In the genomic region with DNA sequence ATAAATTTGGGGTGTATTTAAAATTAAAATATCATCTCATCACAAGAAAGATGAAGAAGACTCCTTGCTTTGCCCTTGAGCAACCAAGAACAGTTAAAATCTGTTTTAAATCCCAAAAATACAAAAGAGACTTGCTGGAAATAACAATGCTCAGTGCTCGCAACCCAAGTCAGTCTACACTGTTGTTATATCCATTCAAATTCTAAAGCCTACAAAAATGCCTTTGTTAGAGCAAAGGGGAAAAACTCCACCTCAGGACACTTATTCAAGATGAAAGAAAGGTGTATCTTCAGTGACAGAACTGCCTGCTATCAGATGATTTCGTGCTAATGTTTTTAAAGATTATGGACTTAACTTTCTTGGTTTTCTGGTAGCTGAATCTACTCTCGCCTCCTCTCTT, we compare ENCODE assay signal across 15 cellular contexts.
DNase-seq lines count a peak whose midpoint lies in the region; ATAC-seq and TF ChIP-seq lines count a peak whose summit lies in the region.
"Had no signal": no experiment of that assay in that cellular context is flagged by ENCODE, and none has a peak within 500 bp of the region (broad histone marks: within the 10 kb centered on the region; RNA-seq: fewer than 3 reads in every experiment).

No MANE protein-coding gene starts in this region.

- H3K9me2 ChIP-seq in GM23338 (ENCODE audit: insufficient read depth), result peaks cover 10% of the 10 kb centered on the region; the same call in 1 of the 2 replicates

- H3K27me3 Mint-ChIP-seq in GM23338 (ENCODE audit: insufficient read depth, low read depth, poor library complexity) (no peaks in the 10 kb centered on the region), WTC11 (ENCODE audit: low read depth) (no peaks in the 10 kb centered on the region)

- no peak overlapping the region for H3K27ac ChIP-seq in GM23338 (ENCODE audit: low read depth)

- H3K27me3 ChIP-seq in GM23338 (ENCODE audit: insufficient read depth), result no peaks in the 10 kb centered on the region

- ATAC-seq in GM23338, result peak; percentile 83
- ATAC-seq in WTC11, result peak; percentile 61
- ATAC-seq in HG02884 (IDR thresholded peaks at IDR 0.05; ENCODE audit: unreplicated experiment), result no peak
- ATAC-seq in GM18498 (IDR thresholded peaks at IDR 0.05; ENCODE audit: unreplicated experiment), result no peak

- CTCF ChIA-PET in WTC11 (lab: Charles Lee), result interaction anchor here (1.0 to 2.0 kb wide), 2 partner anchors 15 to 53 kb away, joined by 3 to 15 read pairs; no protein-coding TSS in a partner anchor

- POLR2A ChIA-PET in WTC11 (lab: Charles Lee), result no interaction called here

- H3K27ac Mint-ChIP-seq in GM23338 (no peak overlapping the region), WTC11 (no peak overlapping the region)
- H3K27ac Mint-ChIP-seq: CD4-positive, alpha-beta memory T cell; HFFc6 had no signal

- no peaks in the 10 kb centered on the region for H3K36me3 Mint-ChIP-seq in GM23338 (ENCODE audit: low read depth)
- H3K36me3 Mint-ChIP-seq in WTC11, result no peaks in the 10 kb centered on the region

- H3K4me1 Mint-ChIP-seq in GM23338 (peaks cover 28% of the 10 kb centered on the region), WTC11 (peaks cover 29% of the 10 kb centered on the region)
- H3K4me1 Mint-ChIP-seq: CD4-positive, alpha-beta memory T cell had no signal

- DNase-seq in GM23338 (ENCODE audit: low spot score) (peak; percentile 54), WTC11 (ENCODE audit: low spot score) (no peak), iPS-NIHi11 (ENCODE audit: low spot score) (peak; percentile 11), ecto neural progenitor cell (ENCODE audit: low spot score) (no peak)
- DNase-seq: C1 segment of cervical spinal cord; Calu3; CD4-positive, alpha-beta memory T cell; COR-L47; DMS53; DMS79 treated with DMSO at 0.1 percent for 48 hours; GOT3; HFFc6 had no signal

- H3F3A ChIP-seq in GM23338 (replicated peaks; ENCODE audit: low read depth), result no peaks in the 10 kb centered on the region

- H3K9me3 Mint-ChIP-seq in GM23338, result no peaks in the 10 kb centered on the region
- H3K9me3 Mint-ChIP-seq in WTC11, result no peaks in the 10 kb centered on the region
- H3K9me3 Mint-ChIP-seq: HFFc6 had no signal

- 0 out of 2 replicates have a peak overlapping the region, but pooled peaks have one; percentile 6 for H2AFZ ChIP-seq in GM23338

- H3K4me3 ChIP-seq in GM23338, result 0 out of 2 replicates have a peak overlapping the region, but pooled peaks have one; percentile 0
- H3K4me3 ChIP-seq: HAP-1 had no signal

- no peak overlapping the region for H3K4me3 Mint-ChIP-seq in GM23338
- no peak overlapping the region for H3K4me3 Mint-ChIP-seq in WTC11
- H3K4me3 Mint-ChIP-seq: CD4-positive, alpha-beta memory T cell; HFFc6 had no signal

- TF ChIP-seq CTCF in GM23338 (conservative IDR thresholded peaks at IDR 0.05; ENCODE audit: low read depth in 2 of 2) (no peak), WTC11 (IDR thresholded peaks at IDR 0.05) (no peak)

- peaks cover 34% of the 10 kb centered on the region for H3K4me1 ChIP-seq in GM23338 (ENCODE audit: insufficient read depth)
- H3K4me1 ChIP-seq: HAP-1 had no signal

- peak overlapping the region; percentile 43; the same call in 1 of the 2 replicates for H3K4me2 ChIP-seq in GM23338

- H3K79me2 ChIP-seq in GM23338 (replicated peaks; ENCODE audit: insufficient read depth), result no peaks in the 10 kb centered on the region

- no peaks in the 10 kb centered on the region for H3K36me3 ChIP-seq in GM23338 (ENCODE audit: insufficient read depth)
- H3K36me3 ChIP-seq: HAP-1 had no signal

- H4K20me1 ChIP-seq in GM23338 (replicated peaks; ENCODE audit: insufficient read depth), result no peaks in the 10 kb centered on the region

TF ChIP-seq in GM23338, 12 proteins besides CTCF, POLR2A, EP300 and RAD21 (continues in another document):
- TF ChIP-seq, protein P1, sequence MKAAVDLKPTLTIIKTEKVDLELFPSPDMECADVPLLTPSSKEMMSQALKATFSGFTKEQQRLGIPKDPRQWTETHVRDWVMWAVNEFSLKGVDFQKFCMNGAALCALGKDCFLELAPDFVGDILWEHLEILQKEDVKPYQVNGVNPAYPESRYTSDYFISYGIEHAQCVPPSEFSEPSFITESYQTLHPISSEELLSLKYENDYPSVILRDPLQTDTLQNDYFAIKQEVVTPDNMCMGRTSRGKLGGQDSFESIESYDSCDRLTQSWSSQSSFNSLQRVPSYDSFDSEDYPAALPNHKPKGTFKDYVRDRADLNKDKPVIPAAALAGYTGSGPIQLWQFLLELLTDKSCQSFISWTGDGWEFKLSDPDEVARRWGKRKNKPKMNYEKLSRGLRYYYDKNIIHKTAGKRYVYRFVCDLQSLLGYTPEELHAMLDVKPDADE (IDR thresholded peaks at IDR 0.05), result no peak

TF ChIP-seq in WTC11, 78 proteins besides CTCF, POLR2A, EP300 and RAD21:
- no peak for TF ChIP-seq ZBTB21 (CRISPR knock-in tag; IDR thresholded peaks at IDR 0.05; ENCODE audit: borderline replicate concordance)

Comparison
In these comparisons a context has a peak if more than half of its experiments do, and no peak if none do; other contexts are left out.
1. ATAC-seq: peak in GM23338 (single experiment) and WTC11 (single experiment); none in HG02884 (single experiment) and GM18498 (single experiment).
2. DNase-seq: peak in GM23338 (single experiment) and iPS-NIHi11 (single experiment); none in WTC11 (single experiment) and ecto neural progenitor cell (single experiment).